Comparison of ENCODE assay signal across 23 cellular contexts in genomic region chr7:13953368-13953767, GRCh38. TPM values are rescaled to one million over a fixed set of nuclear protein-coding genes. Genes with fewer than 3 reads are reported as not detected.
DNase-seq lines count a peak whose midpoint lies in the region; ATAC-seq and TF ChIP-seq lines count a peak whose summit lies in the region.
"Had no signal": no experiment of that assay in that cellular context is flagged by ENCODE, and none has a peak within 500 bp of the region (broad histone marks: within the 10 kb centered on the region; RNA-seq: fewer than 3 reads in every experiment).

No MANE protein-coding gene starts in this region.

- CTCF ChIA-PET in IMR-90 (lab: Yijun Ruan, JAX) = no interaction called here

- H3K4ac ChIP-seq in IMR-90 (ENCODE audit: low read depth, low read length) (no peak overlapping the region), mesendoderm (ENCODE audit: low read depth, low read length) (no peak overlapping the region)

- no peak overlapping the region for H2BK120ac ChIP-seq in IMR-90 (ENCODE audit: low read depth, low read length)
- H2BK120ac ChIP-seq in mesendoderm (ENCODE audit: low read depth, low read length) = no peak overlapping the region

- no peak overlapping the region for H3K14ac ChIP-seq in IMR-90 (replicated peaks; ENCODE audit: low read depth, low read length)

- POLR2A ChIA-PET in IMR-90 (lab: Charles Lee; ENCODE audit: unreplicated experiment) = no interaction called here

- TF ChIP-seq CTCF in IMR-90 (conservative IDR thresholded peaks at IDR 0.05; ENCODE audit: low read depth, low read length) (no peak), fibroblast of lung (conservative IDR thresholded peaks at IDR 0.05 in 1 of 2, IDR thresholded peaks at IDR 0.05 in 1 of 2; ENCODE audit: low read depth in 1 of 2, low read length in 2 of 2) (no peak)

- H2AFZ ChIP-seq in IMR-90 (replicated peaks; ENCODE audit: low read length, poor library complexity) (no peak overlapping the region), fibroblast of lung (ENCODE audit: low read length) (peak overlapping the region; percentile 16)

- H4K5ac ChIP-seq in IMR-90 (ENCODE audit: low read depth, low read length) (no peak overlapping the region), mesendoderm (ENCODE audit: low read length) (no peak overlapping the region)

- H3K18ac ChIP-seq in IMR-90 (ENCODE audit: low read depth, low read length) (no peak overlapping the region), mesendoderm (ENCODE audit: low read length) (no peak overlapping the region)

- no peaks in the 10 kb centered on the region for H4K20me1 ChIP-seq in IMR-90 (ENCODE audit: insufficient read depth, low read length)
- H4K20me1 ChIP-seq in fibroblast of lung (ENCODE audit: control insufficient read depth, extremely low read depth, insufficient read depth, low read length) = no peaks in the 10 kb centered on the region

- H4K91ac ChIP-seq in IMR-90 (ENCODE audit: insufficient read depth, low read depth, low read length) = no peak overlapping the region

- no peaks in the 10 kb centered on the region for H3K9me1 ChIP-seq in IMR-90 (ENCODE audit: insufficient read depth, low read length)

- H3K23ac ChIP-seq in IMR-90 (ENCODE audit: low read depth, low read length) = 0 out of 2 replicates have a peak overlapping the region, but pooled peaks have one; percentile 14
- no peak overlapping the region for H3K23ac ChIP-seq in mesendoderm (ENCODE audit: low read length)

- BruUV-seq in IMR-90 (replicated peaks; lab: Mats Ljungman, UMichigan) = no TSS peak

- H3K27me3 ChIP-seq in IMR-90 (ENCODE audit: control insufficient read depth, insufficient read depth, low read length) (no peaks in the 10 kb centered on the region), fibroblast of lung (ENCODE audit: control insufficient read depth, insufficient read depth, low read length) (no peaks in the 10 kb centered on the region), mesendoderm (ENCODE audit: insufficient read depth, low read length, poor library complexity) (no peaks in the 10 kb centered on the region)
- H3K27me3 ChIP-seq: SJSA1 had no signal

- no peak for TF ChIP-seq POLR2A in IMR-90 (IDR thresholded peaks at IDR 0.05; ENCODE audit: low read depth, low read length)

- H3K4me3 ChIP-seq in IMR-90 (ENCODE audit: insufficient read depth, low read depth, low read length) (no peak overlapping the region), fibroblast of lung (replicated peaks in 1 of 4; ENCODE audit: control extremely low read depth in 1 of 4, insufficient read depth in 1 of 4, low read depth in 3 of 4, low read length in 4 of 4) (no peak overlapping the region), mesendoderm (ENCODE audit: low read length) (no peak overlapping the region)
- H3K4me3 ChIP-seq: K562, SJSA1 had no signal

- intact Hi-C loops in IMR-90 (cut with micrococcal nuclease) = no loop called here

- no peaks in the 10 kb centered on the region for H3K79me2 ChIP-seq in fibroblast of lung (ENCODE audit: control insufficient read depth, insufficient read depth, low read length)
- H3K79me2 ChIP-seq in mesendoderm (ENCODE audit: control insufficient read depth, insufficient read depth, low read length) = no peaks in the 10 kb centered on the region

- no peaks in the 10 kb centered on the region for H3K79me1 ChIP-seq in IMR-90 (ENCODE audit: low read depth in 1 of 2, low read length in 2 of 2)
- H3K79me1 ChIP-seq in mesendoderm (ENCODE audit: low read length) = no peaks in the 10 kb centered on the region

- H3K36me3 ChIP-seq in IMR-90 (ENCODE audit: control insufficient read depth, insufficient read depth, low read length) = no peaks in the 10 kb centered on the region
- H3K36me3 ChIP-seq in fibroblast of lung (ENCODE audit: control insufficient read depth, insufficient read depth, low read length) = no peaks in the 10 kb centered on the region
- H3K36me3 ChIP-seq in mesendoderm (ENCODE audit: control insufficient read depth, insufficient read depth, low read length) = no peaks in the 10 kb centered on the region
- H3K36me3 ChIP-seq: SJSA1 had no signal

- H2BK15ac ChIP-seq in IMR-90 (ENCODE audit: low read depth, low read length) = no peak overlapping the region
- H2BK15ac ChIP-seq in mesendoderm (replicated peaks; ENCODE audit: low read depth) = no peak overlapping the region

- H4K8ac ChIP-seq in IMR-90 (ENCODE audit: low read depth in 2 of 2, low read length in 2 of 2) = no peak overlapping the region; a peak in 1 of 4 replicates
- H4K8ac ChIP-seq in mesendoderm (ENCODE audit: low read depth, low read length) = no peak overlapping the region

- H2BK5ac ChIP-seq in IMR-90 (ENCODE audit: low read depth, low read length, poor library complexity, severe bottlenecking) (no peak overlapping the region), mesendoderm (ENCODE audit: low read length) (no peak overlapping the region)

- H3K4me1 ChIP-seq in IMR-90 (ENCODE audit: control insufficient read depth, insufficient read depth, low read length) (no peaks in the 10 kb centered on the region), fibroblast of lung (ENCODE audit: control insufficient read depth, extremely low read depth, insufficient read depth, low read length) (no peaks in the 10 kb centered on the region), mesendoderm (ENCODE audit: control insufficient read depth, low read depth, low read length) (no peaks in the 10 kb centered on the region)
- H3K4me1 ChIP-seq: SJSA1 had no signal

- DNase-seq in AG08396 (ENCODE audit: low spot score) (peak; percentile 12), IMR-90 (no peak), fibroblast of lung (ENCODE audit: low read depth in 2 of 2) (no peak), mesendoderm (peak; percentile 11)
- DNase-seq: 8988T, ACHN, Calu3, DND-41, Kasumi-1, NCI-H1092 treated with DMSO at 0.1 percent for 48 hours, NCI-H1436, NCI-H187 treated with DMSO at 0.1 percent for 48 hours, NCI-H2171 treated with DMSO at 0.1 percent for 48 hours, NCI-H345, NCI-H524 treated with DMSO at 0.1 percent for 48 hours, NCI-H774, PC-3 had no signal

- H3K9ac ChIP-seq in IMR-90 (ENCODE audit: low read depth, low read length) = no peak overlapping the region
- no peak overlapping the region for H3K9ac ChIP-seq in fibroblast of lung (ENCODE audit: insufficient read depth, low read length)
- H3K9ac ChIP-seq in mesendoderm (ENCODE audit: low read length) = no peak overlapping the region

- TF ChIP-seq RAD21 in IMR-90 (IDR thresholded peaks at IDR 0.05; ENCODE audit: low read length) = no peak

- dilution Hi-C loops in IMR-90 (cut with HindIII; ENCODE audit: low sequenced_read_pairs, unreplicated experiment) = no loop called here

- in situ Hi-C loops in IMR-90 (cut with MboI; ENCODE audit: low sequenced_read_pairs) = no loop called here

- no peak overlapping the region for H2AK9ac ChIP-seq in IMR-90 (replicated peaks; ENCODE audit: low read depth, low read length, poor library complexity)

- H3K4me2 ChIP-seq in IMR-90 (ENCODE audit: low read depth, low read length) (no peak overlapping the region), fibroblast of lung (ENCODE audit: extremely low read depth, insufficient read depth, low read length) (no peak overlapping the region), mesendoderm (ENCODE audit: low read length) (no peak overlapping the region)

- no peak overlapping the region for H2BK20ac ChIP-seq in IMR-90 (ENCODE audit: low read depth, low read length)

- ATAC-seq in IMR-90 (ENCODE audit: low read depth) = no peak
- no peak for ATAC-seq in GM21360 (IDR thresholded peaks at IDR 0.05; ENCODE audit: unreplicated experiment)
- ATAC-seq in HG03196 (IDR thresholded peaks at IDR 0.05; ENCODE audit: unreplicated experiment) = no peak
- ATAC-seq in GM19397 (IDR thresholded peaks at IDR 0.05; ENCODE audit: unreplicated experiment) = no peak
- ATAC-seq: HepG2, K562, PC-3 had no signal

- H3K27ac ChIP-seq in IMR-90 (ENCODE audit: insufficient read depth, low read length) (no peak overlapping the region), fibroblast of lung (ENCODE audit: insufficient read depth, low read length) (no peak overlapping the region), mesendoderm (ENCODE audit: low read depth, low read length) (no peak overlapping the region)
- H3K27ac ChIP-seq: SJSA1 had no signal

- H2AK5ac ChIP-seq in IMR-90 (ENCODE audit: low read depth, low read length) (no peak overlapping the region), mesendoderm (ENCODE audit: low read length) (no peak overlapping the region)

- H3K56ac ChIP-seq in IMR-90 (ENCODE audit: extremely low read depth, insufficient read depth, low read length) = no peak overlapping the region
- no peak overlapping the region for H3K56ac ChIP-seq in mesendoderm (ENCODE audit: low read length)

- 90% methylated on average over 2 of the region's 3 CpGs; no CpG with 5 or more reads in 1 of the 2 experiments for WGBS in IMR-90 (ENCODE audit: extremely low coverage in 2 of 2, insufficient read length in 1 of 2), 2 experiments
- no CpG with 5 or more reads among the region's 3 CpGs for WGBS in mesendoderm (ENCODE audit: extremely low coverage, insufficient coverage, low lambda C conversion rate)

- H3K9me3 ChIP-seq in IMR-90 (ENCODE audit: control insufficient read depth, insufficient read depth, low read length) (no peaks in the 10 kb centered on the region), fibroblast of lung (ENCODE audit: control insufficient read depth, insufficient read depth, low read depth, low read length) (no peaks in the 10 kb centered on the region)
- H3K9me3 ChIP-seq: SJSA1 had no signal

TF ChIP-seq in IMR-90, 13 proteins besides CTCF, POLR2A, EP300 and RAD21 (continues in another document):
- no peak for TF ChIP-seq RCOR1 (IDR thresholded peaks at IDR 0.05; ENCODE audit: insufficient replicate concordance, low read length)
- TF ChIP-seq CEBPB (IDR thresholded peaks at IDR 0.05; ENCODE audit: low read depth, low read length) = no peak
- TF ChIP-seq BHLHE40 (IDR thresholded peaks at IDR 0.05; ENCODE audit: low read depth, low read length) = no peak
- TF ChIP-seq SMC3 (IDR thresholded peaks at IDR 0.05; ENCODE audit: low read depth, low read length) = no peak
- no peak for TF ChIP-seq RFX5 (IDR thresholded peaks at IDR 0.05; ENCODE audit: low read depth, low read length)

RNA-seq across cellular contexts. Expression of gene ETV1, which starts 36.1 kb away (rescaled TPM):
- total RNA-seq in IMR-90 (2012; rRNA removed) (17.2 and 21.1 TPM in 2 replicates), fibroblast of lung (12.8 and 26.4 TPM in 2 replicates)
- polyA plus RNA-seq in IMR-90 (2012; rRNA removed) (8.6 and 11.9 TPM in 2 replicates), fibroblast of lung (13.3 and 75.5 TPM in 2 replicates)
- 3.8 and 7.2 TPM in 2 replicates for polyA plus RNA-seq in IMR-90 (2012; cell fraction: cytosol; rRNA removed)
- 7.0 and 10.1 TPM in 2 replicates for polyA plus RNA-seq in IMR-90 (2012; cell fraction: nucleus; rRNA removed; ENCODE audit: low replicate concordance)
- polyA plus RNA-seq in fibroblast of lung (2012) = 7.7 and 34.4 TPM in 2 replicates
- 2.6 and 81.5 TPM in 2 replicates for polyA minus RNA-seq in fibroblast of lung (ENCODE audit: low replicate concordance)
- polyA plus RNA-seq in mesendoderm (2013, experiment 1 of 2) = 51.1 TPM
- polyA plus RNA-seq in mesendoderm (2013, experiment 2 of 2) = 52.7 TPM

Comparison
In these comparisons a context has a peak if more than half of its experiments do, and no peak if none do; other contexts are left out.
1. DNase-seq: peak in AG08396 (single experiment) and mesendoderm (single experiment); none in IMR-90 (single experiment) and fibroblast of lung (0 of 2).